ENCODE assay signal across 10 cellular contexts in genomic region chr5:14728109-14728938, GRCh38.
DNase-seq lines count a peak whose midpoint lies in the region; ATAC-seq, FAIRE-seq and TF ChIP-seq lines count a peak whose summit lies in the region.
"Had no signal": no experiment of that assay in that cellular context is flagged by ENCODE, and none has a peak within 500 bp of the region (broad histone marks: within the 10 kb centered on the region; RNA-seq: fewer than 3 reads in every experiment).

No MANE protein-coding gene starts in this region.

- H3K4me3 Mint-ChIP-seq in progenitor cell of endocrine pancreas (ENCODE audit: low read depth) = no peak overlapping the region
- H3K4me3 Mint-ChIP-seq: activated CD4-positive, alpha-beta memory T cell treated with anti-CD3 and anti-CD28 coated beads, Interleukin-2, amount 10 ng/mL, durations not matched to agents 7 days and 5 days; activated naive CD8-positive, alpha-beta T cell treated with anti-CD3 and anti-CD28 coated beads, Interleukin-2, amount 50 U/mL, for 24 hours had no signal

- H3K4me3 ChIP-seq in iPS-20b (ENCODE audit: low read length) = peak overlapping the region; percentile 43

- H3K4me1 Mint-ChIP-seq in progenitor cell of endocrine pancreas (ENCODE audit: low read depth) = peaks cover 15% of the 10 kb centered on the region

- peak overlapping the region; percentile 77 for H3K27ac Mint-ChIP-seq in progenitor cell of endocrine pancreas
- H3K27ac Mint-ChIP-seq: activated CD4-positive, alpha-beta memory T cell treated with anti-CD3 and anti-CD28 coated beads, Interleukin-2, amount 10 ng/mL, durations not matched to agents 7 days and 5 days; activated naive CD8-positive, alpha-beta T cell treated with anti-CD3 and anti-CD28 coated beads, Interleukin-2, amount 50 U/mL, for 24 hours had no signal

- FAIRE-seq in HTR-8/SVneo (lab: Jason Lieb, UNC) = peak; percentile 13

- no peaks in the 10 kb centered on the region for H3K9me3 Mint-ChIP-seq in progenitor cell of endocrine pancreas (ENCODE audit: low read depth)
- H3K9me3 Mint-ChIP-seq: activated CD4-positive, alpha-beta memory T cell treated with anti-CD3 and anti-CD28 coated beads, Interleukin-2, amount 10 ng/mL, durations not matched to agents 7 days and 5 days; activated naive CD8-positive, alpha-beta T cell treated with anti-CD3 and anti-CD28 coated beads, Interleukin-2, amount 50 U/mL, for 24 hours had no signal

- peaks cover 22% of the 10 kb centered on the region for H3K4me1 ChIP-seq in iPS-20b (ENCODE audit: insufficient read depth, low read length)

- peak overlapping the region; percentile 66 for H3K27ac ChIP-seq in iPS-20b (ENCODE audit: low read length)

- no peaks in the 10 kb centered on the region for H3K27me3 ChIP-seq in iPS-20b (ENCODE audit: insufficient read depth, low read length)

- no peaks in the 10 kb centered on the region for H3K27me3 Mint-ChIP-seq in progenitor cell of endocrine pancreas
- H3K27me3 Mint-ChIP-seq: activated CD4-positive, alpha-beta memory T cell treated with anti-CD3 and anti-CD28 coated beads, Interleukin-2, amount 10 ng/mL, durations not matched to agents 7 days and 5 days; activated naive CD8-positive, alpha-beta T cell treated with anti-CD3 and anti-CD28 coated beads, Interleukin-2, amount 50 U/mL, for 24 hours had no signal

- ATAC-seq in HG03460 (IDR thresholded peaks at IDR 0.05; ENCODE audit: unreplicated experiment) = no peak
- no peak for ATAC-seq in HG03097 (IDR thresholded peaks at IDR 0.05; ENCODE audit: low FRiP score, unreplicated experiment)

- TF ChIP-seq CTCF in progenitor cell of endocrine pancreas (IDR thresholded peaks at IDR 0.05; ENCODE audit: unreplicated experiment) = no peak

- peak overlapping the region; percentile 69 for H3K9ac ChIP-seq in iPS-20b (ENCODE audit: low read depth, low read length)

- H3K36me3 ChIP-seq in iPS-20b (ENCODE audit: insufficient read depth, low read depth, low read length) = no peaks in the 10 kb centered on the region

- H3K9me3 ChIP-seq in iPS-20b (ENCODE audit: insufficient read depth, low read depth, low read length) = no peaks in the 10 kb centered on the region

- DNase-seq in HTR-8/SVneo (ENCODE audit: insufficient read length, low spot score) (no peak), amygdala (lab: John Stamatoyannopoulos, UW) (peak in 54 of 56 donors; percentile 17 to 89 (median 68)), progenitor cell of endocrine pancreas (ENCODE audit: low spot score, unreplicated experiment) (no peak), GDM1 (lab: John Stamatoyannopoulos, UW) (no peak)
- DNase-seq in activated CD4-positive, alpha-beta T cell treated with anti-CD3 and anti-CD28 coated beads for 1 hour = no peak

- H3K36me3 Mint-ChIP-seq in progenitor cell of endocrine pancreas (ENCODE audit: insufficient read depth) = no peaks in the 10 kb centered on the region

Comparison
In these comparisons a context has a peak if more than half of its experiments do, and no peak if none do; other contexts are left out.
1. DNase-seq: peak in amygdala (54 of 56); none in HTR-8/SVneo (single experiment), progenitor cell of endocrine pancreas (single experiment), activated CD4-positive, alpha-beta T cell treated with anti-CD3 and anti-CD28 coated beads for 1 hour (single experiment) and GDM1 (single experiment).